Comparison of ENCODE assay signal across 8 cellular contexts in genomic region chr3:197750863-197751737, GRCh38. TPM values are rescaled to one million over a fixed set of nuclear protein-coding genes. Genes with fewer than 3 reads are reported as not detected.
DNase-seq lines count a peak whose midpoint lies in the region; ATAC-seq and TF ChIP-seq lines count a peak whose summit lies in the region.

No MANE protein-coding gene starts in this region.

- peak overlapping the region; percentile 88 for H3K27ac ChIP-seq in substantia nigra (ENCODE audit: low read depth, low read length, poor library complexity, severe bottlenecking)

- no peaks in the 10 kb centered on the region for H3K27me3 ChIP-seq in mononuclear cell (ENCODE audit: insufficient read depth, low read length)

- TF ChIP-seq CTCF in epithelial cell of esophagus (IDR thresholded peaks at IDR 0.05; ENCODE audit: insufficient read depth, low read depth, low read length, missing control alignments) = no peak

- H3K9me3 ChIP-seq in mononuclear cell (ENCODE audit: low read depth, low read length) = no peaks in the 10 kb centered on the region

- ATAC-seq in HG02642 (IDR thresholded peaks at IDR 0.05; ENCODE audit: poor library complexity, unreplicated experiment) = no peak

- peak overlapping the region; percentile 75 for H3K4me3 ChIP-seq in epithelial cell of esophagus (ENCODE audit: low read length)
- peak overlapping the region; percentile 70 for H3K4me3 ChIP-seq in mononuclear cell (ENCODE audit: low read length)

- peak; percentile 54 for DNase-seq in Daoy (ENCODE audit: low read depth)
- DNase-seq in LHCN-M2 (ENCODE audit: low read depth) = peak; percentile 31
- DNase-seq in activated CD4-positive, alpha-beta T cell treated with anti-CD3 and anti-CD28 coated beads, Interleukin-2, amount 50 U/mL, for 48 hours = peak; percentile 56 to 68
- DNase-seq in epithelial cell of esophagus (ENCODE audit: low read depth) = peak; percentile 57
- DNase-seq in substantia nigra (lab: John Stamatoyannopoulos, UW) = peak in 21 of 49 donors; percentile 3 to 76 (median 28)
- DNase-seq in NCI-H446 treated with DMSO at 0.1 percent for 48 hours (lab: John Stamatoyannopoulos, UW) = no peak

- peaks cover 40% of the 10 kb centered on the region for H3K4me1 ChIP-seq in mononuclear cell (ENCODE audit: insufficient read depth, low read length)

RNA-seq across cellular contexts. Expression of gene FYTTD1, which starts 1.4 kb away (rescaled TPM):
- 55.8 and 63.3 TPM in 2 replicates for total RNA-seq in Daoy (2014; rRNA removed; shearing (Covaris generic))
- total RNA-seq in LHCN-M2 (2014; rRNA removed) = 46.9 and 60.0 TPM in 2 replicates
- polyA plus RNA-seq in LHCN-M2 (2012) = 22.6 TPM
- total RNA-seq in mononuclear cell = 60.2 TPM

RNA-seq across cellular contexts. Expression of gene RUBCN, which starts 14.4 kb away (rescaled TPM):
- total RNA-seq in Daoy (2014; rRNA removed; shearing (Covaris generic)) = 17.4 and 22.6 TPM in 2 replicates
- total RNA-seq in LHCN-M2 (2014; rRNA removed) (18.5 and 24.8 TPM in 2 replicates), mononuclear cell (36.7 TPM)
- polyA plus RNA-seq in LHCN-M2 (2012) = 11.2 TPM

RNA-seq across cellular contexts. Expression of gene LRCH3, which starts 40.0 kb away (rescaled TPM):
- total RNA-seq in Daoy (2014; rRNA removed; shearing (Covaris generic)) = 17.1 and 23.5 TPM in 2 replicates
- total RNA-seq in LHCN-M2 (2014; rRNA removed) (17.1 and 24.7 TPM in 2 replicates), mononuclear cell (51.3 TPM)
- 15.1 TPM for polyA plus RNA-seq in LHCN-M2 (2012)
